1 cellular context compared by ENCODE assay signal in the genomic region with DNA sequence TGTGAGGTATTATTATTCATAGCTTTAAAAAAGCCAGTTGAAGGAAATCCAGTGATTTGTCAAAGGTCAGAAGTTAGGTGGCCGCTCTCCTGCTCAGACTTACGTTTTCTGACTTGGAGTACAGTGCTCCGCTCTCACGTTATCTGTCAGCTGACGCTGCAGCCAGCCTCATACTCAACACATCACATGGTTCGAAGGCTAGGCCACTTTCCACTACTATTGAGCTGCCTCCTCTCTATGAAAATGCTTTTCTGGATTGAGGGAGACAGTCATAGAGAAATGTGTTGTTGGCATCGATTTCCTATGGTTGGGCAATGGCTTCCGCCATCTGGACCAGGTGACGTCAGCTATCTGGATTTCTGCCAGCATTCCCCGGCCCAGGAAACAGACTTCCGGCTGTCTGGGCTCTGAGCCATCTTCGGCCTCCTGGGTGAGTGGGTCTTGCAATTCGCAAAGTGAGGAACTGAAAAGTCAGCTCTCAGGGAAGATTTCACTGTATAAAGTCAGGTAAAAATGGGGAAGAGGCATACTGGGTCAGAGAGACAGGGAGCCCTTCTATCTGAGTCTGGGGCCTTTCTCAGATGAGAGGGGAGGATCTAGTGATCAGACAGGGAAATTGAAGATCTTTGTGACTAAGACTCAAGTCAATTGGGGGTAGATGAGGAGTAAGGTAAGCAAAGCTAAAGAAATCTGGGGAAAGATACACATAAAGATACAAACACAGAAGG.
TF ChIP-seq lines count a peak whose summit lies in the region.

No MANE protein-coding gene starts in this region.

TF ChIP-seq in K562, 482 proteins besides CTCF, POLR2A, EP300 and RAD21 (continued from another document and continues in another):
- TF ChIP-seq ZNF668 (CRISPR knock-in tag; IDR thresholded peaks at IDR 0.05), result peak; percentile 85; the same call in 1 of the 2 replicates
- no peak for TF ChIP-seq PRPF4 (IDR thresholded peaks at IDR 0.05; ENCODE audit: insufficient read depth, low read depth, low read length, poor library complexity, severe bottlenecking)
- TF ChIP-seq, protein P1, sequence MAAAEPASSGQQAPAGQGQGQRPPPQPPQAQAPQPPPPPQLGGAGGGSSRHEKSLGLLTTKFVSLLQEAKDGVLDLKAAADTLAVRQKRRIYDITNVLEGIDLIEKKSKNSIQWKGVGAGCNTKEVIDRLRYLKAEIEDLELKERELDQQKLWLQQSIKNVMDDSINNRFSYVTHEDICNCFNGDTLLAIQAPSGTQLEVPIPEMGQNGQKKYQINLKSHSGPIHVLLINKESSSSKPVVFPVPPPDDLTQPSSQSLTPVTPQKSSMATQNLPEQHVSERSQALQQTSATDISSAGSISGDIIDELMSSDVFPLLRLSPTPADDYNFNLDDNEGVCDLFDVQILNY (CRISPR knock-in tag; IDR thresholded peaks at IDR 0.05), result no peak
- TF ChIP-seq, protein P2, sequence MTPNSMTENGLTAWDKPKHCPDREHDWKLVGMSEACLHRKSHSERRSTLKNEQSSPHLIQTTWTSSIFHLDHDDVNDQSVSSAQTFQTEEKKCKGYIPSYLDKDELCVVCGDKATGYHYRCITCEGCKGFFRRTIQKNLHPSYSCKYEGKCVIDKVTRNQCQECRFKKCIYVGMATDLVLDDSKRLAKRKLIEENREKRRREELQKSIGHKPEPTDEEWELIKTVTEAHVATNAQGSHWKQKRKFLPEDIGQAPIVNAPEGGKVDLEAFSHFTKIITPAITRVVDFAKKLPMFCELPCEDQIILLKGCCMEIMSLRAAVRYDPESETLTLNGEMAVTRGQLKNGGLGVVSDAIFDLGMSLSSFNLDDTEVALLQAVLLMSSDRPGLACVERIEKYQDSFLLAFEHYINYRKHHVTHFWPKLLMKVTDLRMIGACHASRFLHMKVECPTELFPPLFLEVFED (CRISPR knock-in tag; conservative IDR thresholded peaks at IDR 0.05), result peak; percentile 91
- TF ChIP-seq, protein P3, sequence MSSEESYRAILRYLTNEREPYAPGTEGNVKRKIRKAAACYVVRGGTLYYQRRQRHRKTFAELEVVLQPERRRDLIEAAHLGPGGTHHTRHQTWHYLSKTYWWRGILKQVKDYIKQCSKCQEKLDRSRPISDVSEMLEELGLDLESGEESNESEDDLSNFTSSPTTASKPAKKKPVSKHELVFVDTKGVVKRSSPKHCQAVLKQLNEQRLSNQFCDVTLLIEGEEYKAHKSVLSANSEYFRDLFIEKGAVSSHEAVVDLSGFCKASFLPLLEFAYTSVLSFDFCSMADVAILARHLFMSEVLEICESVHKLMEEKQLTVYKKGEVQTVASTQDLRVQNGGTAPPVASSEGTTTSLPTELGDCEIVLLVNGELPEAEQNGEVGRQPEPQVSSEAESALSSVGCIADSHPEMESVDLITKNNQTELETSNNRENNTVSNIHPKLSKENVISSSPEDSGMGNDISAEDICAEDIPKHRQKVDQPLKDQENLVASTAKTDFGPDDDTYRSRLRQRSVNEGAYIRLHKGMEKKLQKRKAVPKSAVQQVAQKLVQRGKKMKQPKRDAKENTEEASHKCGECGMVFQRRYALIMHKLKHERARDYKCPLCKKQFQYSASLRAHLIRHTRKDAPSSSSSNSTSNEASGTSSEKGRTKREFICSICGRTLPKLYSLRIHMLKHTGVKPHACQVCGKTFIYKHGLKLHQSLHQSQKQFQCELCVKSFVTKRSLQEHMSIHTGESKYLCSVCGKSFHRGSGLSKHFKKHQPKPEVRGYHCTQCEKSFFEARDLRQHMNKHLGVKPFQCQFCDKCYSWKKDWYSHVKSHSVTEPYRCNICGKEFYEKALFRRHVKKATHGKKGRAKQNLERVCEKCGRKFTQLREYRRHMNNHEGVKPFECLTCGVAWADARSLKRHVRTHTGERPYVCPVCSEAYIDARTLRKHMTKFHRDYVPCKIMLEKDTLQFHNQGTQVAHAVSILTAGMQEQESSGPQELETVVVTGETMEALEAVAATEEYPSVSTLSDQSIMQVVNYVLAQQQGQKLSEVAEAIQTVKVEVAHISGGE (CRISPR knock-in tag; IDR thresholded peaks at IDR 0.05), result peak in 1 of 3 experiments; percentile 72; a peak in 2 of 6 replicates
- no peak for TF ChIP-seq HNRNPL (IDR thresholded peaks at IDR 0.05; ENCODE audit: low read depth, low read length)
- TF ChIP-seq, protein P4, sequence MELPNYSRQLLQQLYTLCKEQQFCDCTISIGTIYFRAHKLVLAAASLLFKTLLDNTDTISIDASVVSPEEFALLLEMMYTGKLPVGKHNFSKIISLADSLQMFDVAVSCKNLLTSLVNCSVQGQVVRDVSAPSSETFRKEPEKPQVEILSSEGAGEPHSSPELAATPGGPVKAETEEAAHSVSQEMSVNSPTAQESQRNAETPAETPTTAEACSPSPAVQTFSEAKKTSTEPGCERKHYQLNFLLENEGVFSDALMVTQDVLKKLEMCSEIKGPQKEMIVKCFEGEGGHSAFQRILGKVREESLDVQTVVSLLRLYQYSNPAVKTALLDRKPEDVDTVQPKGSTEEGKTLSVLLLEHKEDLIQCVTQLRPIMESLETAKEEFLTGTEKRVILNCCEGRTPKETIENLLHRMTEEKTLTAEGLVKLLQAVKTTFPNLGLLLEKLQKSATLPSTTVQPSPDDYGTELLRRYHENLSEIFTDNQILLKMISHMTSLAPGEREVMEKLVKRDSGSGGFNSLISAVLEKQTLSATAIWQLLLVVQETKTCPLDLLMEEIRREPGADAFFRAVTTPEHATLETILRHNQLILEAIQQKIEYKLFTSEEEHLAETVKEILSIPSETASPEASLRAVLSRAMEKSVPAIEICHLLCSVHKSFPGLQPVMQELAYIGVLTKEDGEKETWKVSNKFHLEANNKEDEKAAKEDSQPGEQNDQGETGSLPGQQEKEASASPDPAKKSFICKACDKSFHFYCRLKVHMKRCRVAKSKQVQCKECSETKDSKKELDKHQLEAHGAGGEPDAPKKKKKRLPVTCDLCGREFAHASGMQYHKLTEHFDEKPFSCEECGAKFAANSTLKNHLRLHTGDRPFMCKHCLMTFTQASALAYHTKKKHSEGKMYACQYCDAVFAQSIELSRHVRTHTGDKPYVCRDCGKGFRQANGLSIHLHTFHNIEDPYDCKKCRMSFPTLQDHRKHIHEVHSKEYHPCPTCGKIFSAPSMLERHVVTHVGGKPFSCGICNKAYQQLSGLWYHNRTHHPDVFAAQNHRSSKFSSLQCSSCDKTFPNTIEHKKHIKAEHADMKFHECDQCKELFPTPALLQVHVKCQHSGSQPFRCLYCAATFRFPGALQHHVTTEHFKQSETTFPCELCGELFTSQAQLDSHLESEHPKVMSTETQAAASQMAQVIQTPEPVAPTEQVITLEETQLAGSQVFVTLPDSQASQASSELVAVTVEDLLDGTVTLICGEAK (IDR thresholded peaks at IDR 0.05), result peak; percentile 62; the same call in 1 of the 2 replicates
- TF ChIP-seq, protein P4 (CRISPR knock-in tag; IDR thresholded peaks at IDR 0.05), result no peak
- TF ChIP-seq SREBF2 (CRISPR knock-in tag; IDR thresholded peaks at IDR 0.05), result no peak
- TF ChIP-seq MAZ (CRISPR knock-in tag; conservative IDR thresholded peaks at IDR 0.05 in 1 of 2, IDR thresholded peaks at IDR 0.05 in 1 of 2), result peak; percentile 56 to 77; a peak in 2 of 4 replicates
- TF ChIP-seq SLC30A9 (CRISPR knock-in tag; IDR thresholded peaks at IDR 0.05), result no peak
- TF ChIP-seq, protein P5, sequence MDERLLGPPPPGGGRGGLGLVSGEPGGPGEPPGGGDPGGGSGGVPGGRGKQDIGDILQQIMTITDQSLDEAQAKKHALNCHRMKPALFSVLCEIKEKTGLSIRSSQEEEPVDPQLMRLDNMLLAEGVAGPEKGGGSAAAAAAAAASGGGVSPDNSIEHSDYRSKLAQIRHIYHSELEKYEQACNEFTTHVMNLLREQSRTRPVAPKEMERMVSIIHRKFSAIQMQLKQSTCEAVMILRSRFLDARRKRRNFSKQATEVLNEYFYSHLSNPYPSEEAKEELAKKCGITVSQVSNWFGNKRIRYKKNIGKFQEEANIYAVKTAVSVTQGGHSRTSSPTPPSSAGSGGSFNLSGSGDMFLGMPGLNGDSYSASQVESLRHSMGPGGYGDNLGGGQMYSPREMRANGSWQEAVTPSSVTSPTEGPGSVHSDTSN (CRISPR knock-in tag; IDR thresholded peaks at IDR 0.05; ENCODE audit: low read depth), result no peak
- TF ChIP-seq, protein P5 (tag; conservative IDR thresholded peaks at IDR 0.05; ENCODE audit: low read depth), result peak; percentile 54; the same call in 1 of the 2 replicates
- no peak for TF ChIP-seq MCM3 (IDR thresholded peaks at IDR 0.05)
- TF ChIP-seq, protein P6, sequence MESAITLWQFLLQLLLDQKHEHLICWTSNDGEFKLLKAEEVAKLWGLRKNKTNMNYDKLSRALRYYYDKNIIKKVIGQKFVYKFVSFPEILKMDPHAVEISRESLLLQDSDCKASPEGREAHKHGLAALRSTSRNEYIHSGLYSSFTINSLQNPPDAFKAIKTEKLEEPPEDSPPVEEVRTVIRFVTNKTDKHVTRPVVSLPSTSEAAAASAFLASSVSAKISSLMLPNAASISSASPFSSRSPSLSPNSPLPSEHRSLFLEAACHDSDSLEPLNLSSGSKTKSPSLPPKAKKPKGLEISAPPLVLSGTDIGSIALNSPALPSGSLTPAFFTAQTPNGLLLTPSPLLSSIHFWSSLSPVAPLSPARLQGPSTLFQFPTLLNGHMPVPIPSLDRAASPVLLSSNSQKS (CRISPR knock-in tag; IDR thresholded peaks at IDR 0.05), result no peak
- no peak for TF ChIP-seq TAF15 (IDR thresholded peaks at IDR 0.05; ENCODE audit: low read depth, low read length)
- TF ChIP-seq KDM1A (IDR thresholded peaks at IDR 0.05), result peak in 1 of 2 experiments; percentile 65; a peak in 3 of 4 replicates
- TF ChIP-seq POLR2H (tag; IDR thresholded peaks at IDR 0.05; ENCODE audit: low read depth), result peak; percentile 81
- no peak for TF ChIP-seq PHB2 (IDR thresholded peaks at IDR 0.05; ENCODE audit: low read depth)
- TF ChIP-seq ILK (tag; IDR thresholded peaks at IDR 0.05; ENCODE audit: borderline replicate concordance, low read depth), result no peak
- no peak for TF ChIP-seq TCF7 (IDR thresholded peaks at IDR 0.05; ENCODE audit: borderline replicate concordance)
- TF ChIP-seq, protein P7, sequence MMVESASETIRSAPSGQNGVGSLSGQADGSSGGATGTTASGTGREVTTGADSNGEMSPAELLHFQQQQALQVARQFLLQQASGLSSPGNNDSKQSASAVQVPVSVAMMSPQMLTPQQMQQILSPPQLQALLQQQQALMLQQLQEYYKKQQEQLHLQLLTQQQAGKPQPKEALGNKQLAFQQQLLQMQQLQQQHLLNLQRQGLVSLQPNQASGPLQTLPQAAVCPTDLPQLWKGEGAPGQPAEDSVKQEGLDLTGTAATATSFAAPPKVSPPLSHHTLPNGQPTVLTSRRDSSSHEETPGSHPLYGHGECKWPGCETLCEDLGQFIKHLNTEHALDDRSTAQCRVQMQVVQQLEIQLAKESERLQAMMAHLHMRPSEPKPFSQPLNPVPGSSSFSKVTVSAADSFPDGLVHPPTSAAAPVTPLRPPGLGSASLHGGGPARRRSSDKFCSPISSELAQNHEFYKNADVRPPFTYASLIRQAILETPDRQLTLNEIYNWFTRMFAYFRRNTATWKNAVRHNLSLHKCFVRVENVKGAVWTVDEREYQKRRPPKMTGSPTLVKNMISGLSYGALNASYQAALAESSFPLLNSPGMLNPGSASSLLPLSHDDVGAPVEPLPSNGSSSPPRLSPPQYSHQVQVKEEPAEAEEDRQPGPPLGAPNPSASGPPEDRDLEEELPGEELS (CRISPR knock-in tag; IDR thresholded peaks at IDR 0.05; ENCODE audit: borderline replicate concordance), result no peak
- TF ChIP-seq, protein P8, sequence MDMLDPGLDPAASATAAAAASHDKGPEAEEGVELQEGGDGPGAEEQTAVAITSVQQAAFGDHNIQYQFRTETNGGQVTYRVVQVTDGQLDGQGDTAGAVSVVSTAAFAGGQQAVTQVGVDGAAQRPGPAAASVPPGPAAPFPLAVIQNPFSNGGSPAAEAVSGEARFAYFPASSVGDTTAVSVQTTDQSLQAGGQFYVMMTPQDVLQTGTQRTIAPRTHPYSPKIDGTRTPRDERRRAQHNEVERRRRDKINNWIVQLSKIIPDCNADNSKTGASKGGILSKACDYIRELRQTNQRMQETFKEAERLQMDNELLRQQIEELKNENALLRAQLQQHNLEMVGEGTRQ (CRISPR knock-in tag; IDR thresholded peaks at IDR 0.05), result peak; percentile 65
- no peak for TF ChIP-seq SREBF1 (IDR thresholded peaks at IDR 0.05; ENCODE audit: borderline replicate concordance, low read depth, low read length)
- TF ChIP-seq ZNF146 (CRISPR knock-in tag; IDR thresholded peaks at IDR 0.05; ENCODE audit: unreplicated experiment), result no peak
- peak; percentile 100 for TF ChIP-seq ETV5 (CRISPR knock-in tag; IDR thresholded peaks at IDR 0.05; ENCODE audit: low read depth)
- no peak for TF ChIP-seq PCBP2 (IDR thresholded peaks at IDR 0.05; ENCODE audit: low read depth, low read length, poor library complexity, severe bottlenecking)
